Comparison of ENCODE assay signal across 32 cellular contexts in the genomic region with DNA sequence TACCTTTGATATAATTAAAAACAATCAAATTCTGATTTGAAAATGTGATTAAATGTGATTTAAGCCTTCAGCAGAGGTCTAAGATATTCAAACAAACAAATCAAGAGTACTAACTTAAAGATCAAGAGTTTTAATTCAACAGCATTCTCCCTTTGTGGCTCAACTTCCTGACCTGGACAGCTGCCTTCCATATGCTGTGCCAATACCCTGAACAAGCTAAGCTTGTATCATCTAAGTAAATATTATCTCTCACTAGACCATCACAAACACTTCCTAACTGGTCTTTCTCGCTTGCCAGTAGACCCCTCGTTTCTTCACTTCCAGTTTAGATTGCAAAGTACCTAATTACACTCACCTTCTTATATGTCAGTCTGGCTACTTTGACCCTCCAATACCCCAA. TPM values are rescaled to one million over a fixed set of nuclear protein-coding genes. Genes with fewer than 3 reads are reported as not detected.
DNase-seq lines count a peak whose midpoint lies in the region; ATAC-seq, FAIRE-seq and TF ChIP-seq lines count a peak whose summit lies in the region.
"Had no signal": no experiment of that assay in that cellular context is flagged by ENCODE, and none has a peak within 500 bp of the region (broad histone marks: within the 10 kb centered on the region; RNA-seq: fewer than 3 reads in every experiment).

No MANE protein-coding gene starts in this region.

- no peaks in the 10 kb centered on the region for H3K79me2 ChIP-seq in HepG2 (ENCODE audit: insufficient read depth, low read length)

- intact Hi-C loops in HepG2 (cut with micrococcal nuclease; ENCODE audit: unreplicated experiment) (no loop called here), stomach (cut with DNase I; ENCODE audit: low total_unique reads) (no loop called here)
- intact Hi-C loops in activated CD4-positive, alpha-beta T cell treated with anti-CD3 and anti-CD28 coated beads, Interleukin-2, amount 10 ng/mL, durations not matched to agents 24 days and 14 days (cut with micrococcal nuclease) = no loop called here

- H3K4me3 ChIP-seq in AG10803 (ENCODE audit: low read length) (no peak overlapping the region), HepG2 (replicated peaks in 1 of 3; ENCODE audit: insufficient read depth in 1 of 3, low read depth in 2 of 3, low read length in 3 of 3) (no peak overlapping the region), stomach (no peak overlapping the region)
- H3K4me3 ChIP-seq: BLaER1, cardiac muscle cell, coronary artery, esophagus muscularis mucosa, ovary, Peyer's patch, SJSA1, tibial artery had no signal

- TF ChIP-seq POLR2A in HepG2 (IDR thresholded peaks at IDR 0.05; ENCODE audit: insufficient read depth in 1 of 2, low read depth in 2 of 2, low read length in 2 of 2) = no peak
- TF ChIP-seq POLR2A in stomach (IDR thresholded peaks at IDR 0.05) = no peak

- in situ Hi-C loops in HepG2 (cut with HindIII; ENCODE audit: extremely low pct_ligation_motif_present, low pct_unique_long_range_greater_than_20kb) = no loop called here

- no peak overlapping the region for H3K27ac Mint-ChIP-seq in activated CD4-positive, alpha-beta T cell treated with anti-CD3 and anti-CD28 coated beads, Interleukin-2, amount 10 ng/mL, durations not matched to agents 24 days and 14 days
- H3K27ac Mint-ChIP-seq: activated CD4-positive, alpha-beta memory T cell treated with anti-CD3 and anti-CD28 coated beads for 36 hours; endodermal cell; nephron had no signal

- TF ChIP-seq CTCF in AG10803 (conservative IDR thresholded peaks at IDR 0.05; ENCODE audit: low read length) (no peak), HepG2 (CRISPR knock-in tag; IDR thresholded peaks at IDR 0.05) (no peak), stomach (IDR thresholded peaks at IDR 0.05) (no peak)

- peak; percentile 69 for FAIRE-seq in HTR-8/SVneo (lab: Jason Lieb, UNC)
- FAIRE-seq in HepG2 (lab: Jason Lieb, UNC) = no peak
- FAIRE-seq: GM18507, small intestine had no signal

- H3K27me3 ChIP-seq in HepG2 (ENCODE audit: control insufficient read depth in 1 of 2, insufficient read depth in 2 of 2, low read length in 2 of 2) (no peaks in the 10 kb centered on the region), stomach (no peaks in the 10 kb centered on the region)
- H3K27me3 ChIP-seq: BLaER1, cardiac muscle cell, esophagus muscularis mucosa, ovary, Peyer's patch, SJSA1, tibial artery had no signal

- DNase-seq in AG10803 (ENCODE audit: low read depth) (peak; percentile 51), HTR-8/SVneo (ENCODE audit: insufficient read length, low spot score) (no peak), dermis blood vessel endothelial cell (peak; percentile 55), HepG2 (ENCODE audit: low spot score) (peak; percentile 32), stomach (no peak), anterior cingulate cortex (lab: John Stamatoyannopoulos, UW) (no peak)
- no peak for DNase-seq in activated CD4-positive, alpha-beta T cell treated with anti-CD3 and anti-CD28 coated beads, Interleukin-2, amount 10 ng/mL, durations not matched to agents 24 days and 14 days
- DNase-seq: ACHN; activated CD4-positive, alpha-beta memory T cell treated with anti-CD3 and anti-CD28 coated beads for 36 hours; activated CD4-positive, CD25-positive, alpha-beta regulatory T cell; activated CD8-positive, alpha-beta memory T cell treated with anti-CD3 and anti-CD28 coated beads, Interleukin-2, amount 50 U/mL, for 4 hours; activated naive CD4-positive, alpha-beta T cell treated with anti-CD3 and anti-CD28 coated beads, Interleukin-2, amount 50 U/mL, for 16 hours; endodermal cell; islet precursor cell; Karpas-422; left ventricle myocardium superior; NCI-H1694; NCI-H524; ovary; Peyer's patch; small intestine; stimulated activated CD4-positive, alpha-beta T cell treated with anti-CD3 and anti-CD28 coated beads, Interleukin-1b, Interleukin-23, amount 100 ng/mL, for 48 hours; T-helper 1 cell; tibial artery had no signal

- no peak for TF ChIP-seq RAD21 in HepG2 (CRISPR knock-in tag; IDR thresholded peaks at IDR 0.05)

- no peak overlapping the region for H3K4me2 ChIP-seq in HepG2 (ENCODE audit: low read depth, low read length)
- H3K4me2 ChIP-seq: BLaER1 had no signal

- ATAC-seq in HepG2 (no peak; the same call in 2 of the 3 replicates), GM19351 (IDR thresholded peaks at IDR 0.05; ENCODE audit: unreplicated experiment) (no peak)
- ATAC-seq: left ventricle myocardium superior had no signal

- H4K20me1 ChIP-seq in HepG2 (ENCODE audit: insufficient read depth, low read length) = no peaks in the 10 kb centered on the region
- H4K20me1 ChIP-seq: BLaER1 had no signal

- H3K9ac ChIP-seq in HepG2 (ENCODE audit: insufficient read depth, low read depth, low read length) = no peak overlapping the region
- H3K9ac ChIP-seq: BLaER1 had no signal

- WGBS in HepG2 (ENCODE audit: low lambda C conversion rate) = 21% methylated on average over 2 of the region's 2 CpGs
- 66 to 83% (median 77%) methylated on average over 2 of the region's 2 CpGs for WGBS in stomach, 5 donors

- H2AFZ ChIP-seq in HepG2 (ENCODE audit: low read length) = no peak overlapping the region

- TF ChIP-seq EP300 in HepG2 (IDR thresholded peaks at IDR 0.05; ENCODE audit: low read depth in 2 of 2, low read length in 2 of 2) (no peak), HepG2 (CRISPR knock-in tag; IDR thresholded peaks at IDR 0.05; ENCODE audit: borderline replicate concordance) (no peak), stomach (IDR thresholded peaks at IDR 0.05) (no peak)

- CTCF ChIA-PET in HepG2 (lab: Yijun Ruan, JAX; ENCODE audit: low intra/inter-chr PET ratio, low total read pairs) = no interaction called here

- POLR2A ChIA-PET in HepG2 (lab: Yijun Ruan, JAX) = no interaction called here

- H3K27me3 Mint-ChIP-seq in activated CD4-positive, alpha-beta T cell treated with anti-CD3 and anti-CD28 coated beads, Interleukin-2, amount 10 ng/mL, durations not matched to agents 24 days and 14 days = no peaks in the 10 kb centered on the region
- H3K27me3 Mint-ChIP-seq: activated CD4-positive, alpha-beta memory T cell treated with anti-CD3 and anti-CD28 coated beads for 36 hours had no signal

- no peaks in the 10 kb centered on the region for H3K36me3 ChIP-seq in HepG2 (replicated peaks in 1 of 2; ENCODE audit: control insufficient read depth in 1 of 2, insufficient read depth in 2 of 2, low read length in 2 of 2)
- peaks cover 0 to 29% (median 21%) of the 10 kb centered on the region in 4 donors for H3K36me3 ChIP-seq in stomach
- H3K36me3 ChIP-seq: esophagus muscularis mucosa, ovary, Peyer's patch, SJSA1 had no signal

- H3K27ac ChIP-seq in HepG2 (ENCODE audit: extremely low read length, insufficient read depth, low read length) = no peak overlapping the region
- no peak overlapping the region for H3K27ac ChIP-seq in stomach
- H3K27ac ChIP-seq: BLaER1, cardiac muscle cell, coronary artery, esophagus muscularis mucosa, ovary, Peyer's patch, SJSA1, tibial artery had no signal

- H3K4me3 Mint-ChIP-seq in activated CD4-positive, alpha-beta T cell treated with anti-CD3 and anti-CD28 coated beads, Interleukin-2, amount 10 ng/mL, durations not matched to agents 24 days and 14 days = no peak overlapping the region
- H3K4me3 Mint-ChIP-seq: activated CD4-positive, alpha-beta memory T cell treated with anti-CD3 and anti-CD28 coated beads for 36 hours; endodermal cell; nephron had no signal

- no peaks in the 10 kb centered on the region for H3K4me1 ChIP-seq in HepG2 (ENCODE audit: insufficient read depth, low read length)
- H3K4me1 ChIP-seq in stomach = no peaks in the 10 kb centered on the region
- H3K4me1 ChIP-seq: BLaER1, esophagus muscularis mucosa, Peyer's patch, SJSA1 had no signal

- H3K4me1 Mint-ChIP-seq in activated CD4-positive, alpha-beta T cell treated with anti-CD3 and anti-CD28 coated beads, Interleukin-2, amount 10 ng/mL, durations not matched to agents 24 days and 14 days = no peaks in the 10 kb centered on the region
- H3K4me1 Mint-ChIP-seq: endodermal cell, nephron had no signal

- BruUV-seq in HepG2 (replicated peaks; lab: Mats Ljungman, UMichigan) = no TSS peak

- H3K9me3 ChIP-seq in HepG2 (ENCODE audit: low read length) (no peaks in the 10 kb centered on the region), stomach (no peaks in the 10 kb centered on the region)
- H3K9me3 ChIP-seq: BLaER1, esophagus muscularis mucosa, ovary, Peyer's patch, SJSA1, tibial artery had no signal

- no peaks in the 10 kb centered on the region for H3K9me3 Mint-ChIP-seq in activated CD4-positive, alpha-beta T cell treated with anti-CD3 and anti-CD28 coated beads, Interleukin-2, amount 10 ng/mL, durations not matched to agents 24 days and 14 days
- H3K9me3 Mint-ChIP-seq: activated CD4-positive, alpha-beta memory T cell treated with anti-CD3 and anti-CD28 coated beads for 36 hours had no signal

- H3K36me3 Mint-ChIP-seq in activated CD4-positive, alpha-beta T cell treated with anti-CD3 and anti-CD28 coated beads, Interleukin-2, amount 10 ng/mL, durations not matched to agents 24 days and 14 days (ENCODE audit: low read depth) = peaks cover 10% of the 10 kb centered on the region

RNA-seq across cellular contexts. Expression of gene P4HA3, which starts 35.9 kb away (rescaled TPM):
- total RNA-seq in dermis blood vessel endothelial cell = 19.2 and 37.4 TPM in 2 replicates
- not detected in 2 replicates for total RNA-seq in HepG2 (2016; rRNA removed; fragmentation: Illumina TruSeq; extraction: Trizol)
- total RNA-seq in HepG2 (2016; cell fraction: cytosol; rRNA removed; fragmentation: Illumina TruSeq; extraction: Trizol; ENCODE audit: low read depth) = not detected in 2 replicates
- total RNA-seq in HepG2 (2016; cell fraction: insoluble cytoplasmic fraction; rRNA removed; fragmentation: Illumina TruSeq; extraction: Trizol) = not detected in 2 replicates
- total RNA-seq in HepG2 (2016; cell fraction: membrane; rRNA removed; fragmentation: Illumina TruSeq; extraction: Trizol) = not detected in 2 replicates
- total RNA-seq in HepG2 (2016; cell fraction: nucleus; rRNA removed; fragmentation: Illumina TruSeq; extraction: Trizol) = not detected in 2 replicates
- not detected in 2 replicates for polyA plus RNA-seq in HepG2 (2011; rRNA removed)
- 0.03 TPM in 1 of 2 replicates, not detected in the other for polyA plus RNA-seq in HepG2 (2011; cell fraction: cytosol; rRNA removed)
- polyA plus RNA-seq in HepG2 (2011; cell fraction: nucleus; rRNA removed) = not detected in 2 replicates
- 0.11 TPM in 1 of 2 replicates, not detected in the other for polyA plus RNA-seq in HepG2 (2012)
- polyA plus RNA-seq in HepG2 (2016; cell fraction: cytosol; fragmentation: Illumina TruSeq; extraction: Trizol; ENCODE audit: low read depth) = 0.08 TPM in 1 of 2 replicates, not detected in the other
- not detected in 2 replicates for polyA plus RNA-seq in HepG2 (2016; cell fraction: insoluble cytoplasmic fraction; fragmentation: Illumina TruSeq; extraction: Trizol; ENCODE audit: low read depth)
- not detected in 2 replicates for polyA plus RNA-seq in HepG2 (2016; cell fraction: membrane; fragmentation: Illumina TruSeq; extraction: Trizol; ENCODE audit: low read depth)
- not detected in 2 replicates for polyA plus RNA-seq in HepG2 (2016; cell fraction: nucleus; fragmentation: Illumina TruSeq; extraction: Trizol; ENCODE audit: insufficient read depth, low read depth)
- polyA minus RNA-seq in HepG2 (2011; rRNA and poly(A)+ RNA removed; ENCODE audit: low replicate concordance) = 1.5 TPM in 1 of 2 replicates, not detected in the other
- not detected in 2 replicates for polyA minus RNA-seq in HepG2 (2011; cell fraction: cytosol; rRNA and poly(A)+ RNA removed)
- not detected in 2 replicates for polyA minus RNA-seq in HepG2 (2011; cell fraction: nucleus; rRNA and poly(A)+ RNA removed)
- total RNA-seq in stomach = under 1 TPM in 2 of 5 donors, not detected in 3; 0.55 to 0.87 TPM
- polyA plus RNA-seq in stomach = 1 to 10 TPM in 1 of 3 donors, under 1 TPM in 1, not detected in 1; 0.28 to 2.6 TPM
- not detected in 2 replicates for total RNA-seq in activated CD4-positive, alpha-beta T cell treated with anti-CD3 and anti-CD28 coated beads, Interleukin-2, amount 10 ng/mL, durations not matched to agents 24 days and 14 days
- total RNA-seq: activated CD4-positive, alpha-beta memory T cell treated with anti-CD3 and anti-CD28 coated beads for 36 hours; cardiac muscle cell; endodermal cell; Peyer's patch had no signal

RNA-seq across cellular contexts. Expression of gene PGM2L1, which starts 50.9 kb away (rescaled TPM):
- total RNA-seq in dermis blood vessel endothelial cell (27.4 and 42.2 TPM in 2 replicates), HepG2 (2016; rRNA removed; fragmentation: Illumina TruSeq; extraction: Trizol) (1.2 and 2.1 TPM in 2 replicates), stomach (10 to 100 TPM in 1 of 5 donors, 1 to 10 TPM in 3, under 1 TPM in 1; under 0.01 to 12.5 (median 4.1) TPM)
- total RNA-seq in HepG2 (2016; cell fraction: cytosol; rRNA removed; fragmentation: Illumina TruSeq; extraction: Trizol; ENCODE audit: low read depth) = 0.09 and 0.30 TPM in 2 replicates
- total RNA-seq in HepG2 (2016; cell fraction: insoluble cytoplasmic fraction; rRNA removed; fragmentation: Illumina TruSeq; extraction: Trizol) = 1.2 and 2.2 TPM in 2 replicates
- 0.41 and 0.46 TPM in 2 replicates for total RNA-seq in HepG2 (2016; cell fraction: membrane; rRNA removed; fragmentation: Illumina TruSeq; extraction: Trizol)
- total RNA-seq in HepG2 (2016; cell fraction: nucleus; rRNA removed; fragmentation: Illumina TruSeq; extraction: Trizol) = 1.3 and 1.5 TPM in 2 replicates
- polyA plus RNA-seq in HepG2 (2011; rRNA removed) (0.57 and 0.63 TPM in 2 replicates), stomach (1 to 10 TPM in 1 of 3 donors, under 1 TPM in 2; 0.46 to 2.3 (median 0.70) TPM)
- 0.24 and 0.55 TPM in 2 replicates for polyA plus RNA-seq in HepG2 (2011; cell fraction: cytosol; rRNA removed)
- polyA plus RNA-seq in HepG2 (2011; cell fraction: nucleus; rRNA removed) = 1.1 and 1.5 TPM in 2 replicates
- 1.5 and 1.6 TPM in 2 replicates for polyA plus RNA-seq in HepG2 (2012)
- 0.05 TPM in 2 replicates for polyA plus RNA-seq in HepG2 (2016; cell fraction: cytosol; fragmentation: Illumina TruSeq; extraction: Trizol; ENCODE audit: low read depth)
- 1.6 and 1.7 TPM in 2 replicates for polyA plus RNA-seq in HepG2 (2016; cell fraction: insoluble cytoplasmic fraction; fragmentation: Illumina TruSeq; extraction: Trizol; ENCODE audit: low read depth)
- 0.22 TPM in 2 replicates for polyA plus RNA-seq in HepG2 (2016; cell fraction: membrane; fragmentation: Illumina TruSeq; extraction: Trizol; ENCODE audit: low read depth)
- 0.63 and 1.1 TPM in 2 replicates for polyA plus RNA-seq in HepG2 (2016; cell fraction: nucleus; fragmentation: Illumina TruSeq; extraction: Trizol; ENCODE audit: insufficient read depth, low read depth)
- polyA minus RNA-seq in HepG2 (2011; rRNA and poly(A)+ RNA removed; ENCODE audit: low replicate concordance) = 1.3 and 2.3 TPM in 2 replicates
- polyA minus RNA-seq in HepG2 (2011; cell fraction: cytosol; rRNA and poly(A)+ RNA removed) = 1.1 and 1.6 TPM in 2 replicates
- 2.5 and 3.2 TPM in 2 replicates for polyA minus RNA-seq in HepG2 (2011; cell fraction: nucleus; rRNA and poly(A)+ RNA removed)
- 4.7 and 4.9 TPM in 2 replicates for total RNA-seq in activated CD4-positive, alpha-beta T cell treated with anti-CD3 and anti-CD28 coated beads, Interleukin-2, amount 10 ng/mL, durations not matched to agents 24 days and 14 days

Comparison
In these comparisons a context has a peak if more than half of its experiments do, and no peak if none do; other contexts are left out.
1. DNase-seq: peak in AG10803 (single experiment), dermis blood vessel endothelial cell (single experiment) and HepG2 (single experiment); none in HTR-8/SVneo (single experiment), stomach (single experiment), activated CD4-positive, alpha-beta T cell treated with anti-CD3 and anti-CD28 coated beads, Interleukin-2, amount 10 ng/mL, durations not matched to agents 24 days and 14 days (single experiment) and anterior cingulate cortex (0 of 58).
2. RNA of gene P4HA3, which starts 35.9 kb away (total RNA-seq): 19.2 to 37.4 TPM in dermis blood vessel endothelial cell; not detected in HepG2, 0.55 to 0.87 TPM in stomach and not detected in activated CD4-positive, alpha-beta T cell treated with anti-CD3 and anti-CD28 coated beads, Interleukin-2, amount 10 ng/mL, durations not matched to agents 24 days and 14 days; every median in the first group is over 10 times any median in the second.